Comparison of ENCODE assay signal across 20 cellular contexts in genomic region chr20:23754731-23755130, GRCh38. TPM values are rescaled to one million over a fixed set of nuclear protein-coding genes. Genes with fewer than 3 reads are reported as not detected.
"Had no signal": no experiment of that assay in that cellular context is flagged by ENCODE, and none has a peak within 500 bp of the region (broad histone marks: within the 10 kb centered on the region; RNA-seq: fewer than 3 reads in every experiment).

No MANE protein-coding gene starts in this region.

- H3K36me3 Mint-ChIP-seq: natural killer cell had no signal

- H3K27me3 ChIP-seq: testis, upper lobe of right lung had no signal

- ATAC-seq: activated CD4-positive, CD25-positive, alpha-beta regulatory T cell treated with anti-CD3 and anti-CD28 coated beads, Interleukin-2, amount 50 U/mL, for 24 hours; left colon; natural killer cell; stimulated activated naive CD8-positive, alpha-beta T cell treated with anti-CD3 and anti-CD28 coated beads, Interleukin-15, amount 100 ng/mL, for 72 hours had no signal

- H3K27ac Mint-ChIP-seq: natural killer cell had no signal

- H3K27ac ChIP-seq: esophagus squamous epithelium, prostate gland, testis, upper lobe of right lung had no signal

- H3K36me3 ChIP-seq: esophagus squamous epithelium, heart right ventricle, prostate gland, upper lobe of right lung had no signal

- H3K4me3 ChIP-seq: esophagus squamous epithelium, heart right ventricle, lung, prostate gland, testis, upper lobe of right lung had no signal

- DNase-seq: activated CD4-positive, alpha-beta T cell treated with anti-CD3 and anti-CD28 coated beads, Interleukin-2, amount 50 U/mL, for 1 hour; activated CD8-positive, alpha-beta memory T cell treated with anti-CD3 and anti-CD28 coated beads for 24 hours; activated naive CD4-positive, alpha-beta T cell treated with Interleukin-2 at 50 U/mL for 16 hours; aorta; esophagus squamous epithelium; heart right ventricle; left colon; natural killer cell; nucleus accumbens; stimulated activated naive CD8-positive, alpha-beta T cell treated with anti-CD3 and anti-CD28 coated beads, Interleukin-15, amount 100 ng/mL, for 72 hours; testis; upper lobe of right lung had no signal

- H3K4me1 ChIP-seq: prostate gland, testis, upper lobe of right lung had no signal

- H3K4me3 Mint-ChIP-seq: natural killer cell; stimulated activated naive CD8-positive, alpha-beta T cell treated with anti-CD3 and anti-CD28 coated beads, Interleukin-15, amount 100 ng/mL, for 72 hours had no signal

- H3K4me1 Mint-ChIP-seq: natural killer cell; stimulated activated naive CD8-positive, alpha-beta T cell treated with anti-CD3 and anti-CD28 coated beads, Interleukin-15, amount 100 ng/mL, for 72 hours had no signal

- H3K9me3 ChIP-seq: esophagus squamous epithelium, heart right ventricle, prostate gland, testis, upper lobe of right lung had no signal

- H3K9me3 Mint-ChIP-seq: natural killer cell; stimulated activated naive CD8-positive, alpha-beta T cell treated with anti-CD3 and anti-CD28 coated beads, Interleukin-15, amount 100 ng/mL, for 72 hours had no signal

- FAIRE-seq: bronchial epithelial cell, endometrium, frontal cortex had no signal

RNA-seq across cellular contexts. Expression of gene CST1, which starts 4.0 kb away (rescaled TPM):
- total RNA-seq: bronchial epithelial cell, cerebellum, esophagus squamous epithelium, frontal cortex, heart right ventricle, left colon, lung, natural killer cell, right cardiac atrium, upper lobe of right lung had no signal
- polyA plus RNA-seq: aorta, heart right ventricle, lung, right cardiac atrium had no signal
